1 cellular context compared by ENCODE assay signal in genomic region chr16:50154369-50154947, GRCh38.
A peak's percentile ranks its signal among the peaks of the same experiment; 100 is the strongest.
TF ChIP-seq lines count a peak whose summit lies in the region.

No MANE protein-coding gene starts in this region.

TF ChIP-seq in GM12878, 131 proteins besides CTCF, POLR2A, EP300 and RAD21 (continued from another document and continues in another):
- TF ChIP-seq ZNF687 (IDR thresholded peaks at IDR 0.05) (no peak), HDGF (IDR thresholded peaks at IDR 0.05) (0 out of 2 replicates have a peak, but pooled peaks have one; percentile 68), CREM (IDR thresholded peaks at IDR 0.05; ENCODE audit: low read depth) (no peak), BHLHE40 (IDR thresholded peaks at IDR 0.05; ENCODE audit: borderline replicate concordance in 1 of 2, low read depth in 2 of 2, low read length in 1 of 2) (no peak), STAT3 (IDR thresholded peaks at IDR 0.05; ENCODE audit: low read depth, low read length) (no peak), BCLAF1 (IDR thresholded peaks at IDR 0.05) (no peak), JUND (IDR thresholded peaks at IDR 0.05; ENCODE audit: low read depth, low read length) (no peak), SUZ12 (IDR thresholded peaks at IDR 0.05; ENCODE audit: unreplicated experiment) (no peak), ZNF24 (IDR thresholded peaks at IDR 0.05) (peak; percentile 39; the same call in 1 of the 2 replicates), KLF5 (IDR thresholded peaks at IDR 0.05; ENCODE audit: partially characterized antibody) (no peak), SKIL (IDR thresholded peaks at IDR 0.05; ENCODE audit: low read depth, poor library complexity, severe bottlenecking) (no peak), FOS (IDR thresholded peaks at IDR 0.05; ENCODE audit: borderline replicate concordance, extremely low read depth, insufficient read length) (no peak), EZH2 (IDR thresholded peaks at IDR 0.05; ENCODE audit: borderline replicate concordance, control insufficient read depth, low read depth, low read length) (no peak), EGR1 (IDR thresholded peaks at IDR 0.05; ENCODE audit: borderline replicate concordance in 1 of 2, low read depth in 2 of 2, low read length in 2 of 2) (no peak), ZSCAN29 (IDR thresholded peaks at IDR 0.05) (no peak), NR2F1 (conservative IDR thresholded peaks at IDR 0.05) (0 out of 2 replicates have a peak, but pooled peaks have one; percentile 36), IRF3 (IDR thresholded peaks at IDR 0.05) (no peak), IKZF2 (IDR thresholded peaks at IDR 0.05) (no peak), GABPA (IDR thresholded peaks at IDR 0.05; ENCODE audit: low read depth) (no peak), NFXL1 (IDR thresholded peaks at IDR 0.05; ENCODE audit: borderline replicate concordance) (no peak), SMARCA5 (IDR thresholded peaks at IDR 0.05) (no peak), BMI1 (IDR thresholded peaks at IDR 0.05; ENCODE audit: borderline replicate concordance) (no peak), PKNOX1 (IDR thresholded peaks at IDR 0.05) (no peak), RAD51 (IDR thresholded peaks at IDR 0.05) (no peak), E2F8 (IDR thresholded peaks at IDR 0.05; ENCODE audit: low read depth, partially characterized antibody) (no peak), BACH1 (IDR thresholded peaks at IDR 0.05; ENCODE audit: borderline replicate concordance) (no peak), JUNB (IDR thresholded peaks at IDR 0.05) (no peak), MYB (IDR thresholded peaks at IDR 0.05; ENCODE audit: borderline replicate concordance, low read depth, low read length) (no peak), CHD2 (IDR thresholded peaks at IDR 0.05; ENCODE audit: borderline replicate concordance, low read depth, low read length) (0 out of 2 replicates have a peak, but pooled peaks have one; percentile 17), IRF5 (IDR thresholded peaks at IDR 0.05; ENCODE audit: borderline replicate concordance) (no peak), WRNIP1 (IDR thresholded peaks at IDR 0.05; ENCODE audit: borderline replicate concordance, low read depth, low read length) (no peak), RELB (IDR thresholded peaks at IDR 0.05; ENCODE audit: low read depth) (peak; percentile 23; the same call in 1 of the 2 replicates), REST (IDR thresholded peaks at IDR 0.05; ENCODE audit: low read depth, low read length) (no peak), NFIC (IDR thresholded peaks at IDR 0.05; ENCODE audit: low read depth, low read length) (no peak), ATF7 (IDR thresholded peaks at IDR 0.05; ENCODE audit: low read depth) (no peak), LARP7 (IDR thresholded peaks at IDR 0.05) (no peak), NBN (IDR thresholded peaks at IDR 0.05) (peak; percentile 41; the same call in 1 of the 2 replicates), MEF2A (IDR thresholded peaks at IDR 0.05; ENCODE audit: insufficient read depth, low read depth, low read length) (peak; percentile 62; the same call in 1 of the 2 replicates)
